ENCODE assay signal across 1 cellular context in genomic region chr11:9916480-9916879, GRCh38.
TF ChIP-seq lines count a peak whose summit lies in the region.

No MANE protein-coding gene starts in this region.

TF ChIP-seq in HepG2, 621 proteins besides CTCF, POLR2A, EP300 and RAD21 (continued from another document):
- TF ChIP-seq ZNF770 (CRISPR knock-in tag; IDR thresholded peaks at IDR 0.05) (0 out of 2 replicates have a peak, but pooled peaks have one; percentile 22), MTA1 (CRISPR knock-in tag; IDR thresholded peaks at IDR 0.05; ENCODE audit: borderline replicate concordance) (no peak)
TF ChIP-seq in HepG2: peak in this region for 2.
